ENCODE assay signal across 8 cellular contexts in genomic region chr16:50841081-50841886, GRCh38.
DNase-seq lines count a peak whose midpoint lies in the region; ATAC-seq lines count a peak whose summit lies in the region.

No MANE protein-coding gene starts in this region.

- H3K9me3 Mint-ChIP-seq in IgD-negative memory B cell = peaks cover 0 to 2% (median 0%) of the 10 kb centered on the region in 3 donors
- no peaks in the 10 kb centered on the region for H3K9me3 Mint-ChIP-seq in activated T-cell treated with anti-CD3 and anti-CD28 coated beads, Interleukin-2, amount 50 U/mL, for 24 hours

- H3K4me3 ChIP-seq in iPS-18c (ENCODE audit: insufficient read depth, low read depth, low read length) = peak overlapping the region; percentile 35

- DNase-seq in activated T-cell treated with anti-CD3 and anti-CD28 coated beads, Interleukin-2, amount 50 U/mL, for 24 hours = peak; percentile 54
- DNase-seq in stimulated activated CD4-positive, alpha-beta T cell treated with anti-CD3 and anti-CD28 coated beads, TNF-alpha, amount 100 ng/mL, for 4 hours (ENCODE audit: low read depth in 3 of 3) = peak; percentile 2 to 12 (median 9)
- DNase-seq in NCI-H446 treated with DMSO at 0.1 percent for 48 hours (lab: John Stamatoyannopoulos, UW) = no peak
- DNase-seq in SHP77 treated with DMSO at 0.1 percent for 48 hours (lab: John Stamatoyannopoulos, UW) = no peak

- peak overlapping the region; percentile 65 to 94 (median 84) for H3K4me3 Mint-ChIP-seq in IgD-negative memory B cell
- H3K4me3 Mint-ChIP-seq in activated T-cell treated with anti-CD3 and anti-CD28 coated beads, Interleukin-2, amount 50 U/mL, for 24 hours = peak overlapping the region; percentile 64

- peaks cover 36% of the 10 kb centered on the region for H3K27me3 Mint-ChIP-seq in IgD-negative memory B cell
- peaks cover 27% of the 10 kb centered on the region for H3K27me3 Mint-ChIP-seq in activated T-cell treated with anti-CD3 and anti-CD28 coated beads, Interleukin-2, amount 50 U/mL, for 24 hours

- H3K4me1 Mint-ChIP-seq in IgD-negative memory B cell = peaks cover 0 to 8% (median 3%) of the 10 kb centered on the region in 3 donors
- H3K4me1 Mint-ChIP-seq in activated T-cell treated with anti-CD3 and anti-CD28 coated beads, Interleukin-2, amount 50 U/mL, for 24 hours (ENCODE audit: low read depth) = peaks cover 33% of the 10 kb centered on the region

- ATAC-seq in GM21717 (IDR thresholded peaks at IDR 0.05; ENCODE audit: unreplicated experiment) (no peak), GM18858 (IDR thresholded peaks at IDR 0.05; ENCODE audit: unreplicated experiment) (no peak)

- no peak overlapping the region for H3K27ac Mint-ChIP-seq in IgD-negative memory B cell
- peak overlapping the region; percentile 32 for H3K27ac Mint-ChIP-seq in activated T-cell treated with anti-CD3 and anti-CD28 coated beads, Interleukin-2, amount 50 U/mL, for 24 hours

- no peaks in the 10 kb centered on the region for H3K9me3 ChIP-seq in iPS-18c (ENCODE audit: control insufficient read depth, insufficient read depth, low read length)

- H3K36me3 Mint-ChIP-seq in IgD-negative memory B cell = no peaks in the 10 kb centered on the region
- no peaks in the 10 kb centered on the region for H3K36me3 Mint-ChIP-seq in activated T-cell treated with anti-CD3 and anti-CD28 coated beads, Interleukin-2, amount 50 U/mL, for 24 hours (ENCODE audit: low read depth)

Comparison
In these comparisons a context has a peak if more than half of its experiments do, and no peak if none do; other contexts are left out.
1. DNase-seq: peak in activated T-cell treated with anti-CD3 and anti-CD28 coated beads, Interleukin-2, amount 50 U/mL, for 24 hours (single experiment) and stimulated activated CD4-positive, alpha-beta T cell treated with anti-CD3 and anti-CD28 coated beads, TNF-alpha, amount 100 ng/mL, for 4 hours (3 of 3); none in NCI-H446 treated with DMSO at 0.1 percent for 48 hours (single experiment) and SHP77 treated with DMSO at 0.1 percent for 48 hours (single experiment).